In genomic region chr1:53511933-53512806, GRCh38 we compare ENCODE assay signal across 11 cellular contexts. TPM values are rescaled to one million over a fixed set of nuclear protein-coding genes. Genes with fewer than 3 reads are reported as not detected.
DNase-seq lines count a peak whose midpoint lies in the region; ATAC-seq and TF ChIP-seq lines count a peak whose summit lies in the region.
"Had no signal": no experiment of that assay in that cellular context is flagged by ENCODE, and none has a peak within 500 bp of the region (broad histone marks: within the 10 kb centered on the region; RNA-seq: fewer than 3 reads in every experiment).

No MANE protein-coding gene starts in this region.

- H3K4me1 ChIP-seq in sigmoid colon, result peaks cover 0 to 21% (median 20%) of the 10 kb centered on the region in 4 donors

- 66 to 71% methylated on average over 19 of the region's 19 CpGs for WGBS in sigmoid colon, 2 donors

- TF ChIP-seq CTCF in fibroblast of pulmonary artery (IDR thresholded peaks at IDR 0.05; ENCODE audit: low read length, missing control alignments), result no peak
- no peak for TF ChIP-seq CTCF in sigmoid colon (IDR thresholded peaks at IDR 0.05)

- peak in 2 of 4 donors; percentile 5 to 30 for TF ChIP-seq EP300 in sigmoid colon (IDR thresholded peaks at IDR 0.05)

- H3K36me3 ChIP-seq in sigmoid colon, result no peaks in the 10 kb centered on the region

- no peaks in the 10 kb centered on the region for H3K27me3 ChIP-seq in sigmoid colon

- TF ChIP-seq POLR2A in sigmoid colon (IDR thresholded peaks at IDR 0.05), result no peak

- H3K4me3 ChIP-seq in fibroblast of pulmonary artery (replicated peaks; ENCODE audit: low read depth, low read length) (no peak overlapping the region), sigmoid colon (no peak overlapping the region)

- intact Hi-C loops in sigmoid colon (cut with DNase I) (loop anchor here (5.0 kb wide), 1 partner anchor 50 kb away; no protein-coding TSS in a partner anchor), left colon (cut with DNase I, micrococcal nuclease) (no loop called here), posterior vena cava (cut with DNase I) (no loop called here)

- H3K9me3 ChIP-seq in sigmoid colon, result no peaks in the 10 kb centered on the region

- POLR2A ChIA-PET in HEK293T (lab: Yijun Ruan, JAX), result no interaction called here

- CTCF ChIA-PET in HEK293T (lab: Yijun Ruan, JAX), result interaction anchor here (0.7 kb wide), 2 partner anchors 22 to 34 kb away, joined by 3 read pairs; no protein-coding TSS in a partner anchor

- H3K27ac ChIP-seq in sigmoid colon, result peak overlapping the region in 3 of 4 donors; percentile 70 to 78 (median 71)

- DNase-seq in HEK293T (ENCODE audit: extremely low spot score) (no peak), NCI-H69 (lab: John Stamatoyannopoulos, UW) (peak; percentile 89), fibroblast of pulmonary artery (ENCODE audit: low read depth) (peak; percentile 36), sigmoid colon (no peak), left colon (no peak), posterior vena cava (ENCODE audit: low spot score) (no peak)
- DNase-seq: GF-D8 had no signal

- ATAC-seq in GM18520 (IDR thresholded peaks at IDR 0.05; ENCODE audit: unreplicated experiment) (no peak), GM18519 (IDR thresholded peaks at IDR 0.05; ENCODE audit: low FRiP score, unreplicated experiment) (no peak), left colon (no peak)

TF ChIP-seq in HEK293T, 16 proteins besides CTCF, POLR2A, EP300 and RAD21:
- TF ChIP-seq L3MBTL2 (conservative IDR thresholded peaks at IDR 0.05), result peak; percentile 78
- TF ChIP-seq, protein P1, sequence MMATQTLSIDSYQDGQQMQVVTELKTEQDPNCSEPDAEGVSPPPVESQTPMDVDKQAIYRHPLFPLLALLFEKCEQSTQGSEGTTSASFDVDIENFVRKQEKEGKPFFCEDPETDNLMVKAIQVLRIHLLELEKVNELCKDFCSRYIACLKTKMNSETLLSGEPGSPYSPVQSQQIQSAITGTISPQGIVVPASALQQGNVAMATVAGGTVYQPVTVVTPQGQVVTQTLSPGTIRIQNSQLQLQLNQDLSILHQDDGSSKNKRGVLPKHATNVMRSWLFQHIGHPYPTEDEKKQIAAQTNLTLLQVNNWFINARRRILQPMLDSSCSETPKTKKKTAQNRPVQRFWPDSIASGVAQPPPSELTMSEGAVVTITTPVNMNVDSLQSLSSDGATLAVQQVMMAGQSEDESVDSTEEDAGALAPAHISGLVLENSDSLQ (IDR thresholded peaks at IDR 0.05), result peak; percentile 50; the same call in 1 of the 2 replicates
- TF ChIP-seq NFRKB (IDR thresholded peaks at IDR 0.05), result no peak

RNA-seq across cellular contexts. Expression of gene DMRTB1, which starts 53.0 kb away (rescaled TPM):
- total RNA-seq in sigmoid colon, result not detected
- not detected for polyA plus RNA-seq in sigmoid colon
- total RNA-seq in left colon, result not detected
- total RNA-seq in posterior vena cava, result not detected
- total RNA-seq: activated T-helper 1 cell treated with anti-CD3 and anti-CD28 coated beads, Interleukin-12 subunit alpha, Interleukin-12 subunit beta, Interleukin-2, Interleukin-4 antibody, amounts not matched to agents 30 ng/mL and 10 ng/mL and 1 ng/mL, durations not matched to agents 14 hours and 24 hours and 36 hours; mesenteric fat pad had no signal

Comparison
In these comparisons a context has a peak if more than half of its experiments do, and no peak if none do; other contexts are left out.
1. DNase-seq: peak in NCI-H69 (single experiment) and fibroblast of pulmonary artery (single experiment); none in HEK293T (single experiment), sigmoid colon (single experiment), left colon (0 of 2) and posterior vena cava (single experiment).